Comparison of ENCODE assay signal across 1 cellular context in genomic region chr6:13480631-13481501, GRCh38.
TF ChIP-seq lines count a peak whose summit lies in the region.

No MANE protein-coding gene starts in this region.

TF ChIP-seq in SK-N-SH, 30 proteins besides CTCF, POLR2A, EP300 and RAD21 (continued from another document):
- no peak for TF ChIP-seq SIN3A (IDR thresholded peaks at IDR 0.05; ENCODE audit: borderline replicate concordance, low read depth, low read length)
